30 cellular contexts compared by ENCODE assay signal in the genomic region with DNA sequence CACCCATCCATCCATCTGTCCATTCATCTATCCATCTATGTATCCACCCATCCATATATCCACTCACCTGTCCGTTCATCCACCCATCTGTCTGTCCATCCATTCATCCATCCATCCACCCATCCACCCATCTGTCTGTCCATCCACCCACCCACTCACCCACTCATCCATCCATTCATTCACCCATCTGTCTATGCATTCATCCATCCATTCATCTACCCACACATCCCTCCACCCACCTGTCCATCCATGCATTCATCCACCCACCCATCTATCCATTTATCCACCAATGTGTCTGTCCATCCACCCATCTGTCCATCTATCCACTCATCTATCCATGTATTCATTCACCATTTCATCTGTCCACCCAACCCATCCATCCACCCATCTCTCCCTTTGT. TPM values are rescaled to one million over a fixed set of nuclear protein-coding genes. Genes with fewer than 3 reads are reported as not detected.
DNase-seq lines count a peak whose midpoint lies in the region; ATAC-seq, FAIRE-seq and TF ChIP-seq lines count a peak whose summit lies in the region.
"Had no signal": no experiment of that assay in that cellular context is flagged by ENCODE, and none has a peak within 500 bp of the region (broad histone marks: within the 10 kb centered on the region; RNA-seq: fewer than 3 reads in every experiment).

No MANE protein-coding gene starts in this region.

- H3K9me3 Mint-ChIP-seq in CD14-positive monocyte: no peaks in the 10 kb centered on the region
- no peaks in the 10 kb centered on the region for H3K9me3 Mint-ChIP-seq in CD4-positive, CD25-positive, alpha-beta regulatory T cell
- H3K9me3 Mint-ChIP-seq: CD8-positive, alpha-beta memory T cell had no signal

- WGBS in K562 (ENCODE audit: insufficient coverage, low coverage, missing lambda C conversion rate): 75% methylated on average over 1 of the region's 1 CpG

- no peak for FAIRE-seq in K562 (lab: Jason Lieb, UNC)
- FAIRE-seq: GM12891 had no signal

- no peaks in the 10 kb centered on the region for H3K9me3 ChIP-seq in CD4-positive, CD25-positive, alpha-beta regulatory T cell (ENCODE audit: control insufficient read depth in 2 of 2, low read length in 2 of 2)
- no peaks in the 10 kb centered on the region for H3K9me3 ChIP-seq in K562 (replicated peaks; ENCODE audit: control insufficient read depth, insufficient read depth, low read depth, low read length)

- intact Hi-C loops in CD14-positive monocyte (cut with micrococcal nuclease): no loop called here
- intact Hi-C loops in K562 (cut with micrococcal nuclease): no loop called here
- intact Hi-C loops in posterior vena cava (cut with DNase I): no loop called here

- TF ChIP-seq RAD21 in K562 (CRISPR knock-in tag; conservative IDR thresholded peaks at IDR 0.05 in 1 of 2, IDR thresholded peaks at IDR 0.05 in 1 of 2): no peak

- in situ Hi-C loops in K562 (cut with MboI): no loop called here

- no peak overlapping the region for H3K4me2 ChIP-seq in K562 (ENCODE audit: insufficient read depth, low read length)

- no peak for ATAC-seq in CD4-positive, CD25-positive, alpha-beta regulatory T cell (ENCODE audit: low read depth in 2 of 2)
- ATAC-seq in K562: no peak
- ATAC-seq: Panc1 had no signal

- H3K36me3 Mint-ChIP-seq in CD14-positive monocyte: peaks cover 91 to 97% of the 10 kb centered on the region in 2 donors
- peaks cover 60% of the 10 kb centered on the region for H3K36me3 Mint-ChIP-seq in CD4-positive, CD25-positive, alpha-beta regulatory T cell

- no peak overlapping the region for H3K9ac ChIP-seq in K562 (ENCODE audit: insufficient read depth in 1 of 2, low read depth in 2 of 2, low read length in 2 of 2)

- DNase-seq in CD14-positive monocyte (ENCODE audit: low spot score): peak; percentile 9
- no peak for DNase-seq in CD4-positive, CD25-positive, alpha-beta regulatory T cell
- no peak for DNase-seq in K562 (ENCODE audit: extremely low read depth in 1 of 4, low spot score in 3 of 4)
- DNase-seq in posterior vena cava (ENCODE audit: low spot score): peak; percentile 7
- no peak for DNase-seq in NK-92 (lab: John Stamatoyannopoulos, UW; ENCODE audit: unreplicated experiment)
- DNase-seq in H4 (ENCODE audit: low spot score): no peak
- no peak for DNase-seq in foreskin melanocyte
- DNase-seq: C1 segment of cervical spinal cord; CD8-positive, alpha-beta memory T cell; DMS 273 treated with DMSO at 0.1 percent for 48 hours; DMS79; EL; GDM1; GOT3; HCEC 1CT; Karpas-422; NCI-H1092 treated with DMSO at 0.1 percent for 48 hours; NCI-H1436; NCI-H187; NCI-H2081 treated with DMSO at 0.1 percent for 48 hours; NCI-H2171; NCI-H226; NCI-H510A; NCI-H69; SHP77 treated with DMSO at 0.1 percent for 48 hours had no signal

- no peak for TF ChIP-seq EP300 in K562 (IDR thresholded peaks at IDR 0.05; ENCODE audit: low read length)

- BruUV-seq in K562 (replicated peaks; lab: Mats Ljungman, UMichigan): no TSS peak

- peaks cover 0 to 1% (median 0%) of the 10 kb centered on the region in 3 donors for H3K27me3 Mint-ChIP-seq in CD14-positive monocyte (ENCODE audit: low read depth in 3 of 3)
- H3K27me3 Mint-ChIP-seq in CD4-positive, CD25-positive, alpha-beta regulatory T cell: no peaks in the 10 kb centered on the region

- POLR2A ChIA-PET in K562 (lab: Yijun Ruan, JAX): no interaction called here

- H3K4me1 Mint-ChIP-seq in CD14-positive monocyte: no peaks in the 10 kb centered on the region
- peaks cover 0 to 20% (median 9%) of the 10 kb centered on the region in 4 donors for H3K4me1 Mint-ChIP-seq in CD4-positive, CD25-positive, alpha-beta regulatory T cell

- H4K20me1 ChIP-seq in K562 (replicated peaks; ENCODE audit: control insufficient read depth, insufficient read depth, low read length): no peaks in the 10 kb centered on the region

- no peaks in the 10 kb centered on the region for H3K79me2 ChIP-seq in K562 (ENCODE audit: control insufficient read depth, insufficient read depth, low read length)

- no peak for TF ChIP-seq CTCF in CD14-positive monocyte (IDR thresholded peaks at IDR 0.05)
- no peak for TF ChIP-seq CTCF in K562 (IDR thresholded peaks at IDR 0.05 in 2 of 3, conservative IDR thresholded peaks at IDR 0.05 in 1 of 3; ENCODE audit: insufficient read depth in 2 of 3, low read depth in 1 of 3, low read length in 3 of 3)

- no peak overlapping the region for H2AFZ ChIP-seq in K562 (ENCODE audit: low read depth, low read length)

- no peaks in the 10 kb centered on the region for H3K27me3 ChIP-seq in CD4-positive, CD25-positive, alpha-beta regulatory T cell (ENCODE audit: control insufficient read depth, insufficient read depth, low read length)
- no peaks in the 10 kb centered on the region for H3K27me3 ChIP-seq in K562 (ENCODE audit: control insufficient read depth in 2 of 2, insufficient read depth in 2 of 2, low read length in 2 of 2)

- no peak overlapping the region for H3K27ac Mint-ChIP-seq in CD14-positive monocyte
- H3K27ac Mint-ChIP-seq in CD4-positive, CD25-positive, alpha-beta regulatory T cell: peak overlapping the region in 2 of 3 donors; percentile 6 to 33
- H3K27ac Mint-ChIP-seq: CD8-positive, alpha-beta memory T cell had no signal

- CTCF ChIA-PET in K562 (lab: Yijun Ruan, JAX; ENCODE audit: low intra/inter-chr PET ratio): no interaction called here

- H3K4me3 Mint-ChIP-seq in CD14-positive monocyte: no peak overlapping the region
- H3K4me3 Mint-ChIP-seq in CD4-positive, CD25-positive, alpha-beta regulatory T cell: no peak overlapping the region
- H3K4me3 Mint-ChIP-seq: CD8-positive, alpha-beta memory T cell had no signal

- no peaks in the 10 kb centered on the region for H3K9me1 ChIP-seq in K562 (ENCODE audit: control insufficient read depth, insufficient read depth, low read length)

- no peaks in the 10 kb centered on the region for H3K4me1 ChIP-seq in CD4-positive, CD25-positive, alpha-beta regulatory T cell (ENCODE audit: control insufficient read depth, insufficient read depth, low read length, poor library complexity, severe bottlenecking)
- peaks cover 6 to 11% of the 10 kb centered on the region in 2 experiments; a peak in 4 of 5 replicates for H3K4me1 ChIP-seq in K562 (replicated peaks in 1 of 2; ENCODE audit: control insufficient read depth in 2 of 2, insufficient read depth in 2 of 2, low read length in 2 of 2)

- peaks cover 74% of the 10 kb centered on the region for H3K36me3 ChIP-seq in CD4-positive, CD25-positive, alpha-beta regulatory T cell (ENCODE audit: control insufficient read depth, insufficient read depth, low read length)
- peaks cover 55% of the 10 kb centered on the region; the same call in 2 of the 3 replicates for H3K36me3 ChIP-seq in K562 (ENCODE audit: control insufficient read depth, insufficient read depth, low read length)

- no peak overlapping the region for H3K27ac ChIP-seq in CD4-positive, CD25-positive, alpha-beta regulatory T cell (ENCODE audit: insufficient read depth, low read length, poor library complexity, severe bottlenecking)
- no peak overlapping the region for H3K27ac ChIP-seq in K562 (ENCODE audit: extremely low read depth, low read depth, low read length)
- H3K27ac ChIP-seq: RWPE1 had no signal

- TF ChIP-seq POLR2A in K562 (conservative IDR thresholded peaks at IDR 0.05): no peak

- no peak overlapping the region for H3K4me3 ChIP-seq in CD4-positive, CD25-positive, alpha-beta regulatory T cell (ENCODE audit: low read depth, low read length)
- H3K4me3 ChIP-seq in K562: no peak overlapping the region

RNA-seq across cellular contexts. Expression of gene NADSYN1, which starts 33.3 kb away (rescaled TPM):
- polyA plus RNA-seq in CD14-positive monocyte (10 to 100 TPM; 44.1 to 44.8 TPM), K562 (2011; rRNA removed) (43.2 and 51.7 TPM in 2 replicates), K562 (2014; fragmentation: Illumina TruSeq; extraction: Trizol) (40.3 and 42.1 TPM in 2 replicates), K562 (2014; fragmentation: Nextera tagmentation; extraction: Ambion mirVana) (10 to 100 TPM; 12.7 to 14.6 TPM), K562 (2014; rRNA removed) (54.0 and 57.3 TPM in 2 replicates)
- total RNA-seq in CD4-positive, CD25-positive, alpha-beta regulatory T cell: 151 TPM
- polyA plus RNA-seq in CD4-positive, CD25-positive, alpha-beta regulatory T cell: 10 to 100 TPM; 35.1 to 43.1 (median 41.2) TPM
- 145 and 274 TPM in 2 replicates for total RNA-seq in K562 (2011; cell fraction: chromatin; rRNA removed; ENCODE audit: low replicate concordance)
- total RNA-seq in K562 (2011; cell fraction: nucleolus; rRNA removed): 145 TPM in 2 replicates
- total RNA-seq in K562 (2011; cell fraction: nucleoplasm; rRNA removed): 145 and 159 TPM in 2 replicates
- total RNA-seq in K562 (2014; rRNA removed) (44.5 and 53.6 TPM in 2 replicates), K562 (2014; rRNA removed; fragmentation: Illumina TruSeq; extraction: Trizol) (26.3 and 27.4 TPM in 2 replicates), K562 (2015; rRNA removed; fragmentation: Illumina TruSeq; extraction: Trizol) (41.7 and 42.8 TPM in 2 replicates), K562 (2021) (47.9 and 51.6 TPM in 2 replicates), posterior vena cava (10 to 100 TPM; 38.7 to 48.1 TPM)
- 39.6 and 42.6 TPM in 2 replicates for polyA plus RNA-seq in K562 (2011; cell fraction: cytosol; rRNA removed)
- polyA plus RNA-seq in K562 (2011; cell fraction: nucleus; rRNA removed): 255 and 291 TPM in 2 replicates
- polyA plus RNA-seq in K562 (2012): 53.2 and 78.7 TPM in 2 replicates
- polyA minus RNA-seq in K562 (2011; rRNA and poly(A)+ RNA removed): 42.5 and 45.5 TPM in 2 replicates
- polyA minus RNA-seq in K562 (2011; cell fraction: cytosol; rRNA and poly(A)+ RNA removed): 18.2 and 28.0 TPM in 2 replicates
- polyA minus RNA-seq in K562 (2011; cell fraction: nucleus; rRNA and poly(A)+ RNA removed): 113 and 147 TPM in 2 replicates
- 19.3 and 35.4 TPM in 2 replicates for total RNA-seq in H4 (2014; rRNA removed; shearing (Covaris generic))

RNA-seq across cellular contexts. Expression of gene DHCR7, which starts 38.1 kb away (rescaled TPM):
- polyA plus RNA-seq in CD14-positive monocyte (1 to 10 TPM; 2.2 to 3.9 TPM), K562 (2011; rRNA removed) (107 and 268 TPM in 2 replicates), K562 (2014; fragmentation: Illumina TruSeq; extraction: Trizol) (136 and 192 TPM in 2 replicates), K562 (2014; fragmentation: Nextera tagmentation; extraction: Ambion mirVana) (10 to 100 TPM in 1 of 2 experiments, 1 to 10 TPM in 1; 8.4 to 14.5 TPM), K562 (2014; rRNA removed) (82.4 and 83.0 TPM in 2 replicates)
- total RNA-seq in CD4-positive, CD25-positive, alpha-beta regulatory T cell: 21.1 TPM
- 10 to 100 TPM; 11.2 to 17.2 (median 14.7) TPM for polyA plus RNA-seq in CD4-positive, CD25-positive, alpha-beta regulatory T cell
- 183 and 461 TPM in 2 replicates for total RNA-seq in K562 (2011; cell fraction: chromatin; rRNA removed; ENCODE audit: low replicate concordance)
- total RNA-seq in K562 (2011; cell fraction: nucleolus; rRNA removed): 625 and 780 TPM in 2 replicates
- 410 and 462 TPM in 2 replicates for total RNA-seq in K562 (2011; cell fraction: nucleoplasm; rRNA removed)
- total RNA-seq in K562 (2014; rRNA removed) (96.8 and 126 TPM in 2 replicates), K562 (2014; rRNA removed; fragmentation: Illumina TruSeq; extraction: Trizol) (34.2 and 38.0 TPM in 2 replicates), K562 (2015; rRNA removed; fragmentation: Illumina TruSeq; extraction: Trizol) (45.5 and 48.0 TPM in 2 replicates), K562 (2021) (176 and 181 TPM in 2 replicates), posterior vena cava (10 to 100 TPM; 14.9 to 15.5 TPM)
- 249 and 261 TPM in 2 replicates for polyA plus RNA-seq in K562 (2011; cell fraction: cytosol; rRNA removed)
- polyA plus RNA-seq in K562 (2011; cell fraction: nucleus; rRNA removed): 198 and 205 TPM in 2 replicates
- polyA plus RNA-seq in K562 (2012): 92.0 and 179 TPM in 2 replicates
- 91.4 and 116 TPM in 2 replicates for polyA minus RNA-seq in K562 (2011; rRNA and poly(A)+ RNA removed)
- 249 and 302 TPM in 2 replicates for polyA minus RNA-seq in K562 (2011; cell fraction: cytosol; rRNA and poly(A)+ RNA removed)
- 51.8 and 90.1 TPM in 2 replicates for polyA minus RNA-seq in K562 (2011; cell fraction: nucleus; rRNA and poly(A)+ RNA removed)
- total RNA-seq in H4 (2014; rRNA removed; shearing (Covaris generic)): 46.5 and 47.4 TPM in 2 replicates

RNA-seq across cellular contexts. Expression of gene KRTAP5-7, which starts 40.7 kb away (rescaled TPM):
- polyA plus RNA-seq in CD14-positive monocyte (not detected), K562 (2011; rRNA removed) (not detected in 2 replicates), K562 (2014; fragmentation: Illumina TruSeq; extraction: Trizol) (not detected in 2 replicates), K562 (2014; fragmentation: Nextera tagmentation; extraction: Ambion mirVana) (not detected), K562 (2014; rRNA removed) (not detected in 2 replicates)
- total RNA-seq in CD4-positive, CD25-positive, alpha-beta regulatory T cell: not detected
- polyA plus RNA-seq in CD4-positive, CD25-positive, alpha-beta regulatory T cell: not detected
- total RNA-seq in K562 (2011; cell fraction: chromatin; rRNA removed; ENCODE audit: low replicate concordance): not detected in 2 replicates
- total RNA-seq in K562 (2011; cell fraction: nucleolus; rRNA removed): not detected in 2 replicates
- total RNA-seq in K562 (2011; cell fraction: nucleoplasm; rRNA removed): not detected in 2 replicates
- total RNA-seq in K562 (2014; rRNA removed) (not detected in 2 replicates), K562 (2014; rRNA removed; fragmentation: Illumina TruSeq; extraction: Trizol) (not detected in 2 replicates), K562 (2015; rRNA removed; fragmentation: Illumina TruSeq; extraction: Trizol) (not detected in 2 replicates), K562 (2021) (not detected in 2 replicates), posterior vena cava (under 1 TPM in 1 of 2 donors, not detected in 1; 0.24 TPM)
- polyA plus RNA-seq in K562 (2011; cell fraction: cytosol; rRNA removed): not detected in 2 replicates
- polyA plus RNA-seq in K562 (2011; cell fraction: nucleus; rRNA removed): not detected in 2 replicates
- not detected in 2 replicates for polyA plus RNA-seq in K562 (2012)
- not detected in 2 replicates for polyA minus RNA-seq in K562 (2011; rRNA and poly(A)+ RNA removed)
- polyA minus RNA-seq in K562 (2011; cell fraction: cytosol; rRNA and poly(A)+ RNA removed): not detected in 2 replicates
- not detected in 2 replicates for polyA minus RNA-seq in K562 (2011; cell fraction: nucleus; rRNA and poly(A)+ RNA removed)
- total RNA-seq in H4 (2014; rRNA removed; shearing (Covaris generic)): not detected in 2 replicates
- total RNA-seq: A673; CD8-positive, alpha-beta memory T cell; OCI-LY7 had no signal
- polyA plus RNA-seq: CD8-positive, alpha-beta memory T cell had no signal

RNA-seq across cellular contexts. Expression of gene KRTAP5-8, which starts 51.5 kb away (rescaled TPM):
- polyA plus RNA-seq in CD14-positive monocyte (not detected), K562 (2011; rRNA removed) (not detected in 2 replicates), K562 (2014; fragmentation: Illumina TruSeq; extraction: Trizol) (not detected in 2 replicates), K562 (2014; fragmentation: Nextera tagmentation; extraction: Ambion mirVana) (not detected), K562 (2014; rRNA removed) (not detected in 2 replicates)
- total RNA-seq in CD4-positive, CD25-positive, alpha-beta regulatory T cell: 0.35 TPM
- not detected for polyA plus RNA-seq in CD4-positive, CD25-positive, alpha-beta regulatory T cell
- not detected in 2 replicates for total RNA-seq in K562 (2011; cell fraction: chromatin; rRNA removed; ENCODE audit: low replicate concordance)
- not detected in 2 replicates for total RNA-seq in K562 (2011; cell fraction: nucleolus; rRNA removed)
- not detected in 2 replicates for total RNA-seq in K562 (2011; cell fraction: nucleoplasm; rRNA removed)
- total RNA-seq in K562 (2014; rRNA removed) (not detected in 2 replicates), K562 (2014; rRNA removed; fragmentation: Illumina TruSeq; extraction: Trizol) (not detected in 2 replicates), K562 (2015; rRNA removed; fragmentation: Illumina TruSeq; extraction: Trizol) (not detected in 2 replicates), K562 (2021) (not detected in 2 replicates), posterior vena cava (not detected)
- polyA plus RNA-seq in K562 (2011; cell fraction: cytosol; rRNA removed): not detected in 2 replicates
- not detected in 2 replicates for polyA plus RNA-seq in K562 (2011; cell fraction: nucleus; rRNA removed)
- polyA plus RNA-seq in K562 (2012): not detected in 2 replicates
- not detected in 2 replicates for polyA minus RNA-seq in K562 (2011; rRNA and poly(A)+ RNA removed)
- polyA minus RNA-seq in K562 (2011; cell fraction: cytosol; rRNA and poly(A)+ RNA removed): not detected in 2 replicates
- not detected in 2 replicates for polyA minus RNA-seq in K562 (2011; cell fraction: nucleus; rRNA and poly(A)+ RNA removed)
- total RNA-seq in H4 (2014; rRNA removed; shearing (Covaris generic)): not detected in 2 replicates
- total RNA-seq: A673; CD8-positive, alpha-beta memory T cell; OCI-LY7 had no signal
- polyA plus RNA-seq: CD8-positive, alpha-beta memory T cell had no signal

Comparison
In these comparisons a context has a peak if more than half of its experiments do, and no peak if none do; other contexts are left out.
1. DNase-seq: peak in CD14-positive monocyte (single experiment) and posterior vena cava (single experiment); none in CD4-positive, CD25-positive, alpha-beta regulatory T cell (0 of 3), K562 (0 of 4), NK-92 (single experiment), H4 (single experiment) and foreskin melanocyte (single experiment).
2. H3K27ac Mint-ChIP-seq: peak in CD4-positive, CD25-positive, alpha-beta regulatory T cell (2 of 3); none in CD14-positive monocyte (0 of 7).